Comparison of ENCODE assay signal across 25 cellular contexts in the genomic region with DNA sequence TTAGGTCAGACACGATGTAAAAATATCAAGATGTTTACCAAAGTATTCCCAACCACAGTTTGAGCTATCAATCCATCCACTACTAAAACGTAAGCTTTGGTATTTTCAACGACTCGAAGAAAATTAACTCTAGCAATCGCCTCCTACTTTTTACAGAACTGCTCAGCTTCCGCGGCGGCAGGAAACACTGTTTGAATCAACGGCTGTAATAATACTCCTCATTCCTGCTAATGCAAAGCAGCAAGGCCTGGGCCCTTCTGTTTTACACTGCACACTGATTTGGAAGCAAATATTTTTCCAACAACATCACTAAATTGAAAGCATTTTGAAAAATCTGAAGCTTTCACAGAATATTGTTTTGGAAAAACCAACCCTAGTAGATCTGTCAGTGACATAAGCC.
A peak's percentile ranks its signal among the peaks of the same experiment; 100 is the strongest.
DNase-seq lines count a peak whose midpoint lies in the region; ATAC-seq and TF ChIP-seq lines count a peak whose summit lies in the region.
"Had no signal": no experiment of that assay in that cellular context is flagged by ENCODE, and none has a peak within 500 bp of the region (broad histone marks: within the 10 kb centered on the region; RNA-seq: fewer than 3 reads in every experiment).

No MANE protein-coding gene starts in this region.

- H3K36me3 ChIP-seq in OCI-LY3 (replicated peaks; ENCODE audit: low read depth, low read length), result no peaks in the 10 kb centered on the region
- H3K36me3 ChIP-seq in osteoblast (ENCODE audit: insufficient read depth, low read length), result no peaks in the 10 kb centered on the region
- H3K36me3 ChIP-seq in Caco-2 (ENCODE audit: control insufficient read depth, insufficient read depth, low read length), result no peaks in the 10 kb centered on the region
- H3K36me3 ChIP-seq: prostate gland had no signal

- POLR2A ChIA-PET in Caco-2 (lab: Charles Lee), result no interaction called here

- H3K27ac Mint-ChIP-seq in Caco-2 (ENCODE audit: unreplicated experiment), result no peak overlapping the region
- H3K27ac Mint-ChIP-seq: activated CD8-positive, alpha-beta T cell treated with anti-CD3 and anti-CD28 coated beads for 36 hours; activated naive CD4-positive, alpha-beta T cell treated with anti-CD3 and anti-CD28 coated beads, Interleukin-2, amount 50 U/mL, for 72 hours; dendritic cell treated with granulocyte-macrophage colony-stimulating factor and Interleukin-4, amounts not matched to agents 40 ng/mL and 50 ng/mL, for 4 days had no signal

- H3K4me1 ChIP-seq in OCI-LY3 (ENCODE audit: low read length), result peaks cover 54% of the 10 kb centered on the region
- peaks cover 10% of the 10 kb centered on the region for H3K4me1 ChIP-seq in osteoblast (ENCODE audit: insufficient read depth, low read length)
- no peaks in the 10 kb centered on the region for H3K4me1 ChIP-seq in Caco-2
- H3K4me1 ChIP-seq: prostate gland had no signal

- ATAC-seq in GM21528 (IDR thresholded peaks at IDR 0.05; ENCODE audit: low FRiP score, unreplicated experiment), result no peak
- ATAC-seq: A549; activated CD8-positive, alpha-beta T cell treated with anti-CD3 and anti-CD28 coated beads for 36 hours; activated naive CD4-positive, alpha-beta T cell treated with anti-CD3 and anti-CD28 coated beads, Interleukin-2, amount 50 U/mL, for 72 hours had no signal

- no TSS peak for BruUV-seq in Caco-2 (replicated peaks; lab: Mats Ljungman, UMichigan)

- no peaks in the 10 kb centered on the region for H3K9me3 Mint-ChIP-seq in Caco-2 (ENCODE audit: unreplicated experiment)
- H3K9me3 Mint-ChIP-seq: activated CD8-positive, alpha-beta T cell treated with anti-CD3 and anti-CD28 coated beads for 36 hours; dendritic cell treated with granulocyte-macrophage colony-stimulating factor and Interleukin-4, amounts not matched to agents 40 ng/mL and 50 ng/mL, for 4 days had no signal

- H3K27ac ChIP-seq in OCI-LY3 (ENCODE audit: low read length) (no peak overlapping the region; the same call in 1 of the 2 replicates), osteoblast (ENCODE audit: low read depth, low read length) (no peak overlapping the region)
- H3K27ac ChIP-seq: A549, HL-60, prostate gland had no signal

- H3K79me2 ChIP-seq in OCI-LY3 (ENCODE audit: low read length), result no peaks in the 10 kb centered on the region
- no peaks in the 10 kb centered on the region for H3K79me2 ChIP-seq in osteoblast (ENCODE audit: insufficient read depth, low read length)

- H3K27me3 Mint-ChIP-seq in Caco-2 (ENCODE audit: insufficient read depth, unreplicated experiment), result peaks cover 10% of the 10 kb centered on the region
- H3K27me3 Mint-ChIP-seq: dendritic cell treated with granulocyte-macrophage colony-stimulating factor and Interleukin-4, amounts not matched to agents 40 ng/mL and 50 ng/mL, for 4 days had no signal

- peak overlapping the region; percentile 35 for H3K9ac ChIP-seq in OCI-LY3 (ENCODE audit: low read length)

- CTCF ChIA-PET in Caco-2 (lab: Charles Lee), result no interaction called here

- no peaks in the 10 kb centered on the region for H3K36me3 Mint-ChIP-seq in Caco-2 (ENCODE audit: insufficient read depth, unreplicated experiment)
- H3K36me3 Mint-ChIP-seq: activated naive CD4-positive, alpha-beta T cell treated with anti-CD3 and anti-CD28 coated beads, Interleukin-2, amount 50 U/mL, for 72 hours had no signal

- intact Hi-C loops in Caco-2 (cut with micrococcal nuclease; ENCODE audit: unreplicated experiment), result no loop called here

- H3K4me3 Mint-ChIP-seq in Caco-2 (ENCODE audit: unreplicated experiment), result no peak overlapping the region
- H3K4me3 Mint-ChIP-seq: activated CD8-positive, alpha-beta T cell treated with anti-CD3 and anti-CD28 coated beads for 36 hours; dendritic cell treated with granulocyte-macrophage colony-stimulating factor and Interleukin-4, amounts not matched to agents 40 ng/mL and 50 ng/mL, for 4 days had no signal

- peaks cover 3% of the 10 kb centered on the region; the same call in 1 of the 2 replicates for H3K9me3 ChIP-seq in OCI-LY3 (ENCODE audit: insufficient read depth, low read length)
- H3K9me3 ChIP-seq in osteoblast (ENCODE audit: low read depth, low read length), result no peaks in the 10 kb centered on the region
- H3K9me3 ChIP-seq in Caco-2, result no peaks in the 10 kb centered on the region
- H3K9me3 ChIP-seq: A549, prostate gland had no signal

- no peaks in the 10 kb centered on the region for H3K4me1 Mint-ChIP-seq in Caco-2 (ENCODE audit: low read depth, unreplicated experiment)

- H4K20me1 ChIP-seq in OCI-LY3 (ENCODE audit: insufficient read depth, low read length), result no peaks in the 10 kb centered on the region
- no peaks in the 10 kb centered on the region for H4K20me1 ChIP-seq in osteoblast (ENCODE audit: insufficient read depth, low read length)

- peak overlapping the region; percentile 84 for H3K4me2 ChIP-seq in OCI-LY3 (ENCODE audit: low read length)
- H3K4me2 ChIP-seq in osteoblast (ENCODE audit: insufficient read depth, low read length), result no peak overlapping the region
- H3K4me2 ChIP-seq: A549 had no signal

- H3K27me3 ChIP-seq in OCI-LY3 (ENCODE audit: low read depth, low read length) (no peaks in the 10 kb centered on the region), osteoblast (ENCODE audit: insufficient read depth, low read length) (no peaks in the 10 kb centered on the region), Caco-2 (replicated peaks; ENCODE audit: control insufficient read depth, insufficient read depth, low read length) (no peaks in the 10 kb centered on the region)

- TF ChIP-seq CTCF in OCI-LY3 (IDR thresholded peaks at IDR 0.05; ENCODE audit: low read depth, low read length) (no peak), fibroblast of the aortic adventitia (IDR thresholded peaks at IDR 0.05; ENCODE audit: insufficient read depth, low read length) (no peak), osteoblast (IDR thresholded peaks at IDR 0.05; ENCODE audit: extremely low read depth, low read depth, low read length) (no peak), Caco-2 (IDR thresholded peaks at IDR 0.05; ENCODE audit: insufficient read depth in 1 of 2, low read depth in 1 of 2, low read length in 1 of 2, severe bottlenecking in 1 of 2, unreplicated experiment in 1 of 2) (no peak)

- H3K4me3 ChIP-seq in OCI-LY3 (ENCODE audit: low read length), result peak overlapping the region; percentile 67
- H3K4me3 ChIP-seq in fibroblast of the aortic adventitia (ENCODE audit: low read depth, low read length), result no peak overlapping the region
- H3K4me3 ChIP-seq in osteoblast (ENCODE audit: insufficient read depth, low read length), result peak overlapping the region; percentile 26
- H3K4me3 ChIP-seq in Caco-2 (ENCODE audit: low read depth, low read length), result no peak overlapping the region
- H3K4me3 ChIP-seq: A549, lung, prostate gland had no signal

- H2AFZ ChIP-seq in OCI-LY3 (ENCODE audit: low read depth, low read length), result peak overlapping the region; percentile 86
- H2AFZ ChIP-seq in osteoblast (ENCODE audit: low read length), result peak overlapping the region; percentile 52

- DNase-seq in AG08395 (ENCODE audit: low spot score) (peak; percentile 26), fibroblast of the aortic adventitia (ENCODE audit: low read depth) (peak; percentile 16), osteoblast (ENCODE audit: insufficient read length, low spot score, missing footprints) (no peak), SIG-M5 treated with dmso at 0.1 percent for 504 hours (lab: John Stamatoyannopoulos, UW; ENCODE audit: unreplicated experiment) (no peak), SIG-M5 (lab: John Stamatoyannopoulos, UW) (no peak), Caco-2 (no peak)
- DNase-seq: activated CD4-positive, CD25-positive, alpha-beta regulatory T cell treated with anti-CD3 and anti-CD28 coated beads, Interleukin-2, amount 50 U/mL, for 72 hours; activated CD8-positive, alpha-beta T cell treated with anti-CD3 and anti-CD28 coated beads for 36 hours; aorta; caudate nucleus; glutamatergic neuron; kidney; NCI-H1436; NCI-H2107; NCI-H774; stimulated activated naive CD4-positive, alpha-beta T cell treated with Interleukin-2 at 50 U/mL for 16 hours; T-helper 2 cell had no signal

Comparison
In these comparisons a context has a peak if more than half of its experiments do, and no peak if none do; other contexts are left out.
1. DNase-seq: peak in AG08395 (single experiment) and fibroblast of the aortic adventitia (single experiment); none in osteoblast (single experiment), SIG-M5 treated with dmso at 0.1 percent for 504 hours (single experiment), SIG-M5 (single experiment) and Caco-2 (0 of 2).
2. H3K4me3 ChIP-seq: peak in OCI-LY3 (single experiment) and osteoblast (single experiment); none in fibroblast of the aortic adventitia (single experiment) and Caco-2 (single experiment).